Comparison of ENCODE assay signal across 30 cellular contexts in genomic region chr14:57657487-57657886, GRCh38.
DNase-seq lines count a peak whose midpoint lies in the region; ATAC-seq and TF ChIP-seq lines count a peak whose summit lies in the region.
"Had no signal": no experiment of that assay in that cellular context is flagged by ENCODE, and none has a peak within 500 bp of the region (broad histone marks: within the 10 kb centered on the region; RNA-seq: fewer than 3 reads in every experiment).

No MANE protein-coding gene starts in this region.

- H2AFZ ChIP-seq in hepatocyte, result no peak overlapping the region

- no peaks in the 10 kb centered on the region for H3K27me3 ChIP-seq in hepatocyte
- H3K27me3 ChIP-seq in effector memory CD4-positive, alpha-beta T cell (replicated peaks; ENCODE audit: control insufficient read depth, insufficient read depth, low read length, poor library complexity, severe bottlenecking), result no peaks in the 10 kb centered on the region
- H3K27me3 ChIP-seq: gastrocnemius medialis had no signal

- in situ Hi-C loops in astrocyte of the spinal cord (cut with HindIII; ENCODE audit: low sequenced_read_pairs), result no loop called here

- ATAC-seq in omental fat pad (ENCODE audit: low FRiP score) (no peak), GM19328 (IDR thresholded peaks at IDR 0.05; ENCODE audit: unreplicated experiment) (no peak)
- ATAC-seq: activated CD8-positive, alpha-beta memory T cell treated with anti-CD3 and anti-CD28 coated beads, Interleukin-2, amount 10 ng/mL, durations not matched to agents 7 days and 5 days; activated T-cell treated with anti-CD3 and anti-CD28 coated beads, Interleukin-2, amount 50 U/mL, for 72 hours; gastrocnemius medialis; lower lobe of right lung; sciatic nerve had no signal

- no peaks in the 10 kb centered on the region for H3K36me3 Mint-ChIP-seq in activated CD4-positive, alpha-beta T cell treated with anti-CD3 and anti-CD28 coated beads, Interleukin-2, amount 10 ng/mL, durations not matched to agents 24 days and 14 days (ENCODE audit: low read depth)
- H3K36me3 Mint-ChIP-seq: activated CD8-positive, alpha-beta memory T cell treated with anti-CD3 and anti-CD28 coated beads, Interleukin-2, amount 10 ng/mL, durations not matched to agents 7 days and 5 days had no signal

- H3K4me1 ChIP-seq in hepatocyte (ENCODE audit: insufficient read depth), result no peaks in the 10 kb centered on the region
- no peaks in the 10 kb centered on the region for H3K4me1 ChIP-seq in effector memory CD4-positive, alpha-beta T cell (ENCODE audit: control insufficient read depth, insufficient read depth, low read length, poor library complexity, severe bottlenecking)
- H3K4me1 ChIP-seq: gastrocnemius medialis, lower lobe of right lung had no signal

- no peaks in the 10 kb centered on the region for H3K9me2 ChIP-seq in hepatocyte (replicated peaks; ENCODE audit: insufficient read depth)

- H3K36me3 ChIP-seq in hepatocyte (replicated peaks; ENCODE audit: insufficient read depth, low read depth), result no peaks in the 10 kb centered on the region
- H3K36me3 ChIP-seq in effector memory CD4-positive, alpha-beta T cell (ENCODE audit: control insufficient read depth, insufficient read depth, low read length), result no peaks in the 10 kb centered on the region
- H3K36me3 ChIP-seq: gastrocnemius medialis, lower lobe of right lung, thoracic aorta, WERI-Rb-1 had no signal

- 59% methylated on average over 5 of the region's 5 CpGs for WGBS in hepatocyte (ENCODE audit: low lambda C conversion rate, missing lambda C conversion rate)

- H3K4me3 ChIP-seq in astrocyte of the spinal cord (ENCODE audit: low read depth, low read length) (no peak overlapping the region), hepatocyte (no peak overlapping the region)
- no peak overlapping the region for H3K4me3 ChIP-seq in effector memory CD4-positive, alpha-beta T cell (ENCODE audit: insufficient read depth, low read depth, low read length, poor library complexity, severe bottlenecking)
- H3K4me3 ChIP-seq: gastrocnemius medialis, lower lobe of right lung, SK-N-MC, thoracic aorta had no signal

- H3K9me3 Mint-ChIP-seq in activated CD4-positive, alpha-beta T cell treated with anti-CD3 and anti-CD28 coated beads, Interleukin-2, amount 10 ng/mL, durations not matched to agents 24 days and 14 days, result peaks cover 4% of the 10 kb centered on the region
- H3K9me3 Mint-ChIP-seq: activated T-cell treated with anti-CD3 and anti-CD28 coated beads, Interleukin-2, amount 50 U/mL, for 72 hours; neural crest cell had no signal

- intact Hi-C loops in activated CD4-positive, alpha-beta T cell treated with anti-CD3 and anti-CD28 coated beads, Interleukin-2, amount 10 ng/mL, durations not matched to agents 24 days and 14 days (cut with micrococcal nuclease), result no loop called here

- no peaks in the 10 kb centered on the region for H3K79me2 ChIP-seq in hepatocyte

- TF ChIP-seq CTCF in astrocyte of the spinal cord (IDR thresholded peaks at IDR 0.05; ENCODE audit: low read depth, low read length) (no peak), hepatocyte (IDR thresholded peaks at IDR 0.05; ENCODE audit: poor library complexity) (no peak), omental fat pad (IDR thresholded peaks at IDR 0.05) (no peak)

- DNase-seq in AG08395 (ENCODE audit: low spot score), result peak; percentile 9
- DNase-seq in HT1080 (ENCODE audit: low read depth), result peak; percentile 23
- peak; percentile 36 for DNase-seq in astrocyte of the spinal cord (ENCODE audit: low read depth, low spot score)
- peak; percentile 37 for DNase-seq in hepatocyte (ENCODE audit: low spot score)
- DNase-seq in omental fat pad (ENCODE audit: low spot score), result no peak
- no peak for DNase-seq in effector memory CD4-positive, alpha-beta T cell
- no peak for DNase-seq in activated CD4-positive, alpha-beta T cell treated with anti-CD3 and anti-CD28 coated beads, Interleukin-2, amount 10 ng/mL, durations not matched to agents 24 days and 14 days
- DNase-seq: activated CD4-positive, alpha-beta T cell treated with anti-CD3 and anti-CD28 coated beads, Interleukin-2, amount 50 U/mL, for 1 hour; activated CD8-positive, alpha-beta memory T cell treated with anti-CD3 and anti-CD28 coated beads, Interleukin-2, amount 10 ng/mL, durations not matched to agents 7 days and 5 days; activated naive CD4-positive, alpha-beta T cell treated with anti-CD3 and anti-CD28 coated beads for 36 hours; activated T-cell treated with anti-CD3 and anti-CD28 coated beads, Interleukin-2, amount 50 U/mL, for 72 hours; amniotic stem cell; caudate nucleus; gastrocnemius medialis; hypothalamus; lower lobe of right lung; MV-4-11; NCI-H1694 treated with DMSO at 0.1 percent for 48 hours; NCI-H2171 treated with DMSO at 0.1 percent for 48 hours; NCI-H526; stimulated activated CD4-positive, alpha-beta T cell treated with anti-CD3 and anti-CD28 coated beads, Interleukin-4, amount 100 ng/mL, for 4 hours; stimulated activated naive CD4-positive, alpha-beta T cell; WERI-Rb-1 had no signal

- H3K27me3 Mint-ChIP-seq in activated CD4-positive, alpha-beta T cell treated with anti-CD3 and anti-CD28 coated beads, Interleukin-2, amount 10 ng/mL, durations not matched to agents 24 days and 14 days, result no peaks in the 10 kb centered on the region
- H3K27me3 Mint-ChIP-seq: activated CD8-positive, alpha-beta memory T cell treated with anti-CD3 and anti-CD28 coated beads, Interleukin-2, amount 10 ng/mL, durations not matched to agents 7 days and 5 days; dendritic cell treated with granulocyte-macrophage colony-stimulating factor and Interleukin-4, amounts not matched to agents 40 ng/mL and 50 ng/mL, for 4 days had no signal

- no peaks in the 10 kb centered on the region for H4K20me1 ChIP-seq in hepatocyte (ENCODE audit: insufficient read depth, poor library complexity, severe bottlenecking)

- H3K27ac ChIP-seq in hepatocyte, result peak overlapping the region; percentile 18
- no peak overlapping the region for H3K27ac ChIP-seq in effector memory CD4-positive, alpha-beta T cell (ENCODE audit: insufficient read depth, low read length, poor library complexity, severe bottlenecking)
- H3K27ac ChIP-seq: C4-2B, gastrocnemius medialis, lower lobe of right lung, SK-N-MC, thoracic aorta, WERI-Rb-1 had no signal

- H3K9me3 ChIP-seq in hepatocyte (ENCODE audit: low read depth), result no peaks in the 10 kb centered on the region
- no peaks in the 10 kb centered on the region for H3K9me3 ChIP-seq in effector memory CD4-positive, alpha-beta T cell (ENCODE audit: control insufficient read depth, low read length)
- H3K9me3 ChIP-seq: gastrocnemius medialis, lower lobe of right lung had no signal

- H3K4me3 Mint-ChIP-seq in activated CD4-positive, alpha-beta T cell treated with anti-CD3 and anti-CD28 coated beads, Interleukin-2, amount 10 ng/mL, durations not matched to agents 24 days and 14 days, result no peak overlapping the region
- H3K4me3 Mint-ChIP-seq: activated CD8-positive, alpha-beta memory T cell treated with anti-CD3 and anti-CD28 coated beads, Interleukin-2, amount 10 ng/mL, durations not matched to agents 7 days and 5 days; activated naive CD4-positive, alpha-beta T cell treated with anti-CD3 and anti-CD28 coated beads for 36 hours; activated T-cell treated with anti-CD3 and anti-CD28 coated beads, Interleukin-2, amount 50 U/mL, for 72 hours; dendritic cell treated with granulocyte-macrophage colony-stimulating factor and Interleukin-4, amounts not matched to agents 40 ng/mL and 50 ng/mL, for 4 days; neural crest cell had no signal

- H3K4me1 Mint-ChIP-seq in activated CD4-positive, alpha-beta T cell treated with anti-CD3 and anti-CD28 coated beads, Interleukin-2, amount 10 ng/mL, durations not matched to agents 24 days and 14 days, result no peaks in the 10 kb centered on the region
- H3K4me1 Mint-ChIP-seq: activated CD8-positive, alpha-beta memory T cell treated with anti-CD3 and anti-CD28 coated beads, Interleukin-2, amount 10 ng/mL, durations not matched to agents 7 days and 5 days had no signal

- no peak overlapping the region for H3K27ac Mint-ChIP-seq in activated CD4-positive, alpha-beta T cell treated with anti-CD3 and anti-CD28 coated beads, Interleukin-2, amount 10 ng/mL, durations not matched to agents 24 days and 14 days
- H3K27ac Mint-ChIP-seq: activated CD8-positive, alpha-beta memory T cell treated with anti-CD3 and anti-CD28 coated beads, Interleukin-2, amount 10 ng/mL, durations not matched to agents 7 days and 5 days; activated naive CD4-positive, alpha-beta T cell treated with anti-CD3 and anti-CD28 coated beads for 36 hours; activated T-cell treated with anti-CD3 and anti-CD28 coated beads, Interleukin-2, amount 50 U/mL, for 72 hours; dendritic cell treated with granulocyte-macrophage colony-stimulating factor and Interleukin-4, amounts not matched to agents 40 ng/mL and 50 ng/mL, for 4 days had no signal

- H3K4me2 ChIP-seq in hepatocyte, result no peak overlapping the region

Comparison
In these comparisons a context has a peak if more than half of its experiments do, and no peak if none do; other contexts are left out.
1. DNase-seq: peak in AG08395 (single experiment), HT1080 (single experiment), astrocyte of the spinal cord (single experiment) and hepatocyte (single experiment); none in omental fat pad (single experiment), effector memory CD4-positive, alpha-beta T cell (0 of 3) and activated CD4-positive, alpha-beta T cell treated with anti-CD3 and anti-CD28 coated beads, Interleukin-2, amount 10 ng/mL, durations not matched to agents 24 days and 14 days (single experiment).